In the genomic region with DNA sequence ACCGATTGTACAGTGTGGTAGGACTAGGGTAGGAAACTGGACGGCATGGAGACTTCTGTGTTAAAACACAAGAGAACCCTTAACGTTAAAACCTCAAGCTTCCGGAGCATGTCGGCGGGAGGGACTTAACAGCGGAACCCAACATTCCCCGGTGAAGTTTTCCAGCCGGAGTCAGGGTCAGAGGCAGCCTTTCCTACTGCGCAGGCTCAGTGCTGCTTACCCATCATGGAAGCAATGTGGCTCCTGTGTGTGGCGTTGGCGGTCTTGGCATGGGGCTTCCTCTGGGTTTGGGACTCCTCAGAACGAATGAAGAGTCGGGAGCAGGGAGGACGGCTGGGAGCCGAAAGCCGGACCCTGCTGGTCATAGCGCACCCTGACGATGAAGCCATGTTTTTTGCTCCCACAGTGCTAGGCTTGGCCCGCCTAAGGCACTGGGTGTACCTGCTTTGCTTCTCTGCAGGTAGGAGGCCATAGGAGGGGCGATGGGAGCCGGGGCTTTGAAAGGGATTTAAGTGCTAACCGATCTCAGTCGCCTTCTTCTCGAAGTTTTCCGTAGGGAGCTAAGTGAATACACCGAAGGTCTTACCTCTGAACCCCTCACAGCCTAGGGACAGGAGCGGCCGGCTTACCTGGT, we compare ENCODE assay signal across 8 cellular contexts.
DNase-seq lines count a peak whose midpoint lies in the region; ATAC-seq and TF ChIP-seq lines count a peak whose summit lies in the region.

TSS of gene PIGL (plus strand) at position 209 of the 634 bp plus-strand sequence. CDS start at position 226, 17 bp downstream.

- no peak for TF ChIP-seq CTCF in epithelial cell of esophagus (IDR thresholded peaks at IDR 0.05; ENCODE audit: insufficient read depth, low read depth, low read length, missing control alignments)

- peak; percentile 30 for ATAC-seq in GM19025 (IDR thresholded peaks at IDR 0.05; ENCODE audit: low read depth, unreplicated experiment)

- H3K4me3 ChIP-seq in epithelial cell of esophagus (ENCODE audit: low read length) = peak within 1 kb of the TSS; percentile 84

- peak; percentile 89 for DNase-seq in AG08396 (ENCODE audit: low spot score)
- peak; percentile 48 for DNase-seq in HuH-7.5 (ENCODE audit: low spot score)
- DNase-seq in OCI-M2 (lab: John Stamatoyannopoulos, UW; ENCODE audit: unreplicated experiment) = peak; percentile 57
- DNase-seq in activated T-cell treated with anti-CD3 and anti-CD28 coated beads for 24 hours (ENCODE audit: low read depth) = peak; percentile 90
- peak; percentile 96 for DNase-seq in epithelial cell of esophagus (ENCODE audit: low read depth)
- DNase-seq in middle frontal gyrus (ENCODE audit: extremely low spot score, low spot score) = peak; percentile 83
- DNase-seq in stimulated activated CD8-positive, alpha-beta memory T cell treated with anti-CD3 and anti-CD28 coated beads, Interleukin-15, amount 100 ng/mL, for 48 hours (ENCODE audit: low read depth in 2 of 2) = peak; percentile 80 to 83

Comparison
In these comparisons a context has a peak if more than half of its experiments do, and no peak if none do; other contexts are left out.
1. Peak in every context shown above with its lines: DNase-seq, ATAC-seq and H3K4me3 ChIP-seq.